Comparison of ENCODE assay signal across 8 cellular contexts in genomic region chr15:52019394-52020252, GRCh38. TPM values are rescaled to one million over a fixed set of nuclear protein-coding genes. Genes with fewer than 3 reads are reported as not detected.
DNase-seq lines count a peak whose midpoint lies in the region; ATAC-seq and TF ChIP-seq lines count a peak whose summit lies in the region.

No MANE protein-coding gene starts in this region.

- peak overlapping the region; percentile 98 for H3K27ac ChIP-seq in ACC112 (ENCODE audit: low read depth, low read length)

- H3K27ac Mint-ChIP-seq in activated CD8-positive, alpha-beta memory T cell treated with anti-CD3 and anti-CD28 coated beads, Interleukin-2, amount 10 ng/mL, durations not matched to agents 7 days and 5 days: peak overlapping the region; percentile 99
- H3K27ac Mint-ChIP-seq in mesothelial cell of epicardium: peak overlapping the region; percentile 100

- H3K27me3 ChIP-seq in ACC112 (ENCODE audit: insufficient read depth, low read length): no peaks in the 10 kb centered on the region
- no peaks in the 10 kb centered on the region for H3K27me3 ChIP-seq in endocrine pancreas (ENCODE audit: control insufficient read depth, insufficient read depth, low read length)

- TF ChIP-seq CTCF in mesothelial cell of epicardium (IDR thresholded peaks at IDR 0.05; ENCODE audit: unreplicated experiment): no peak

- no peaks in the 10 kb centered on the region for H3K36me3 ChIP-seq in ACC112 (ENCODE audit: insufficient read depth, low read length)
- H3K36me3 ChIP-seq in endocrine pancreas (ENCODE audit: control insufficient read depth, insufficient read depth, low read length): no peaks in the 10 kb centered on the region

- H3K4me1 ChIP-seq in ACC112 (ENCODE audit: control insufficient read depth, insufficient read depth, low read length, unreplicated experiment): peaks cover 28% of the 10 kb centered on the region
- H3K4me1 ChIP-seq in endocrine pancreas (ENCODE audit: control insufficient read depth, insufficient read depth, low read length): peaks cover 8% of the 10 kb centered on the region

- peaks cover 49% of the 10 kb centered on the region for H3K79me2 ChIP-seq in ACC112 (ENCODE audit: control insufficient read depth, insufficient read depth, low read length, unreplicated experiment)

- H3K4me3 ChIP-seq in ACC112 (ENCODE audit: low read depth, low read length) (peak overlapping the region; percentile 97), endocrine pancreas (ENCODE audit: control insufficient read depth, insufficient read depth, low read length) (peak overlapping the region; percentile 98)

- no peaks in the 10 kb centered on the region for H3K27me3 Mint-ChIP-seq in activated CD8-positive, alpha-beta memory T cell treated with anti-CD3 and anti-CD28 coated beads, Interleukin-2, amount 10 ng/mL, durations not matched to agents 7 days and 5 days
- H3K27me3 Mint-ChIP-seq in mesothelial cell of epicardium (ENCODE audit: low read depth): no peaks in the 10 kb centered on the region

- no peaks in the 10 kb centered on the region for H3K9me3 Mint-ChIP-seq in activated CD8-positive, alpha-beta memory T cell treated with anti-CD3 and anti-CD28 coated beads, Interleukin-2, amount 10 ng/mL, durations not matched to agents 7 days and 5 days (ENCODE audit: low read depth)
- no peaks in the 10 kb centered on the region for H3K9me3 Mint-ChIP-seq in mesothelial cell of epicardium

- H3K4me3 Mint-ChIP-seq in activated CD8-positive, alpha-beta memory T cell treated with anti-CD3 and anti-CD28 coated beads, Interleukin-2, amount 10 ng/mL, durations not matched to agents 7 days and 5 days: peak overlapping the region; percentile 94
- peak overlapping the region; percentile 98 for H3K4me3 Mint-ChIP-seq in mesothelial cell of epicardium

- peaks cover 19% of the 10 kb centered on the region for H3K36me3 Mint-ChIP-seq in activated CD8-positive, alpha-beta memory T cell treated with anti-CD3 and anti-CD28 coated beads, Interleukin-2, amount 10 ng/mL, durations not matched to agents 7 days and 5 days
- H3K36me3 Mint-ChIP-seq in mesothelial cell of epicardium: no peaks in the 10 kb centered on the region

- H3K9me3 ChIP-seq in endocrine pancreas (ENCODE audit: control insufficient read depth, low read length): no peaks in the 10 kb centered on the region

- peaks cover 42% of the 10 kb centered on the region for H3K4me1 Mint-ChIP-seq in activated CD8-positive, alpha-beta memory T cell treated with anti-CD3 and anti-CD28 coated beads, Interleukin-2, amount 10 ng/mL, durations not matched to agents 7 days and 5 days
- H3K4me1 Mint-ChIP-seq in mesothelial cell of epicardium: peaks cover 32% of the 10 kb centered on the region

- CTCF ChIA-PET in activated CD8-positive, alpha-beta memory T cell treated with anti-CD3 and anti-CD28 coated beads, Interleukin-2, amount 10 ng/mL, durations not matched to agents 7 days and 5 days (lab: Charles Lee): interaction anchor here (1.0 to 4.4 kb wide), 9 partner anchors 8 to 59 kb away, joined by 3 to 18 read pairs (median 6); no protein-coding TSS in a partner anchor

- peak overlapping the region; percentile 99 for H3K9ac ChIP-seq in endocrine pancreas (ENCODE audit: control insufficient read depth, insufficient read depth, low read length)

- ATAC-seq in GM18508 (IDR thresholded peaks at IDR 0.05; ENCODE audit: insufficient read depth, unreplicated experiment): peak; percentile 34
- peak; percentile 43 for ATAC-seq in HG02981 (IDR thresholded peaks at IDR 0.05; ENCODE audit: unreplicated experiment)
- peak; percentile 64 for ATAC-seq in activated CD8-positive, alpha-beta memory T cell treated with anti-CD3 and anti-CD28 coated beads, Interleukin-2, amount 10 ng/mL, durations not matched to agents 7 days and 5 days

- H2AFZ ChIP-seq in ACC112 (ENCODE audit: low read length, unreplicated experiment): no peak overlapping the region

- DNase-seq in NCI-H69 (lab: John Stamatoyannopoulos, UW) (peak; percentile 92), mesothelial cell of epicardium (ENCODE audit: low spot score in 2 of 2, unreplicated experiment in 2 of 2) (peak; percentile 44 to 76)
- DNase-seq in activated CD8-positive, alpha-beta memory T cell treated with anti-CD3 and anti-CD28 coated beads, Interleukin-2, amount 10 ng/mL, durations not matched to agents 7 days and 5 days: peak; percentile 83
- DNase-seq in stimulated activated CD8-positive, alpha-beta memory T cell treated with anti-CD3 and anti-CD28 coated beads, Interleukin-15, amount 100 ng/mL, for 24 hours (ENCODE audit: low read depth): peak; percentile 36

RNA-seq across cellular contexts. Expression of gene MAPK6, which starts 0.6 kb away (rescaled TPM):
- 10 to 100 TPM; 44.7 to 53.0 TPM for total RNA-seq in activated CD8-positive, alpha-beta memory T cell treated with anti-CD3 and anti-CD28 coated beads, Interleukin-2, amount 10 ng/mL, durations not matched to agents 7 days and 5 days
- total RNA-seq in mesothelial cell of epicardium: 56.7 to 59.9 TPM (median 57.4 TPM) in 3 replicates

RNA-seq across cellular contexts. Expression of gene LEO1, which starts 48.0 kb away (rescaled TPM):
- 10 to 100 TPM; 33.4 to 34.9 TPM for total RNA-seq in activated CD8-positive, alpha-beta memory T cell treated with anti-CD3 and anti-CD28 coated beads, Interleukin-2, amount 10 ng/mL, durations not matched to agents 7 days and 5 days
- 20.2 to 22.4 TPM (median 20.4 TPM) in 3 replicates for total RNA-seq in mesothelial cell of epicardium

Comparison
In these comparisons a context has a peak if more than half of its experiments do, and no peak if none do; other contexts are left out.
1. Peak in every context shown above with its lines: DNase-seq, ATAC-seq, H3K4me3 ChIP-seq and H3K27ac ChIP-seq.
2. DNase-seq: peak in every context shown above with its lines; median percentile 92 in NCI-H69; 83 in activated CD8-positive, alpha-beta memory T cell treated with anti-CD3 and anti-CD28 coated beads, Interleukin-2, amount 10 ng/mL, durations not matched to agents 7 days and 5 days; 60 in mesothelial cell of epicardium; 36 in stimulated activated CD8-positive, alpha-beta memory T cell treated with anti-CD3 and anti-CD28 coated beads, Interleukin-15, amount 100 ng/mL, for 24 hours.